In genomic region chr10:43785252-43785651, GRCh38 we compare ENCODE assay signal across 15 cellular contexts.
DNase-seq lines count a peak whose midpoint lies in the region; ATAC-seq and FAIRE-seq lines count a peak whose summit lies in the region.
"Had no signal": no experiment of that assay in that cellular context is flagged by ENCODE, and none has a peak within 500 bp of the region (broad histone marks: within the 10 kb centered on the region; RNA-seq: fewer than 3 reads in every experiment).

No MANE protein-coding gene starts in this region.

- H2BK120ac ChIP-seq in neuronal stem cell (ENCODE audit: low read depth, low read length): no peak overlapping the region

- no peak overlapping the region for H2AK5ac ChIP-seq in neuronal stem cell (ENCODE audit: low read depth, low read length)

- no CpG with 5 or more reads among the region's 2 CpGs for WGBS in neuronal stem cell (ENCODE audit: extremely low coverage in 2 of 2, insufficient read length in 2 of 2, insufficient replicate concordance in 1 of 2), 2 donors

- H3K4ac ChIP-seq in neuronal stem cell (ENCODE audit: low read length): no peak overlapping the region

- H3K36me3 ChIP-seq in neuronal stem cell (replicated peaks in 1 of 2; ENCODE audit: control insufficient read depth in 2 of 2, insufficient read depth in 2 of 2, low read length in 2 of 2): no peaks in the 10 kb centered on the region
- H3K36me3 ChIP-seq: uterus had no signal

- no peaks in the 10 kb centered on the region for H3K27me3 ChIP-seq in neuronal stem cell (ENCODE audit: control insufficient read depth in 3 of 3, insufficient read depth in 3 of 3, low read depth in 1 of 3, low read length in 3 of 3)
- H3K27me3 ChIP-seq: uterus had no signal

- H3K14ac ChIP-seq in neuronal stem cell (ENCODE audit: low read length): no peak overlapping the region

- no peak overlapping the region for H3K4me3 ChIP-seq in neuronal stem cell (ENCODE audit: low read length in 2 of 2)
- H3K4me3 ChIP-seq: uterus had no signal

- H3K79me1 ChIP-seq in neuronal stem cell (ENCODE audit: low read depth, low read length): no peaks in the 10 kb centered on the region

- H4K91ac ChIP-seq in neuronal stem cell (ENCODE audit: low read depth, low read length, poor library complexity): no peak overlapping the region

- H3K9me3 ChIP-seq in neuronal stem cell (replicated peaks in 1 of 2; ENCODE audit: control insufficient read depth in 2 of 2, insufficient read depth in 1 of 2, low read depth in 1 of 2, low read length in 2 of 2): no peaks in the 10 kb centered on the region
- H3K9me3 ChIP-seq: uterus had no signal

- H2AFZ ChIP-seq in neuronal stem cell (ENCODE audit: low read length): no peak overlapping the region

- peak; percentile 58 for FAIRE-seq in HTR-8/SVneo (lab: Jason Lieb, UNC)
- FAIRE-seq: A204.1, colon, small intestine had no signal

- H2BK5ac ChIP-seq in neuronal stem cell (ENCODE audit: low read length): no peak overlapping the region

- H3K4me1 ChIP-seq in neuronal stem cell (ENCODE audit: control insufficient read depth in 2 of 2, insufficient read depth in 1 of 2, low read depth in 1 of 2, low read length in 2 of 2): peaks cover 0 to 2% of the 10 kb centered on the region in 2 donors
- H3K4me1 ChIP-seq: uterus had no signal

- no peak overlapping the region for H4K8ac ChIP-seq in neuronal stem cell (ENCODE audit: low read depth, low read length)

- H2BK12ac ChIP-seq in neuronal stem cell (ENCODE audit: low read length): no peak overlapping the region

- no peak overlapping the region for H3K18ac ChIP-seq in neuronal stem cell (ENCODE audit: low read length)

- no peak for ATAC-seq in HG02970 (IDR thresholded peaks at IDR 0.05; ENCODE audit: low FRiP score, unreplicated experiment)
- ATAC-seq: activated T-helper 17 cell treated with anti-CD3 and anti-CD28 coated beads, Interleukin-2, amount 50 U/mL, for 72 hours had no signal

- H3K27ac ChIP-seq in neuronal stem cell (replicated peaks; ENCODE audit: low read length): no peak overlapping the region
- H3K27ac ChIP-seq: uterus had no signal

- H2BK15ac ChIP-seq in neuronal stem cell (ENCODE audit: low read length): no peak overlapping the region

- H3K23ac ChIP-seq in neuronal stem cell (ENCODE audit: low read depth, low read length, poor library complexity): no peak overlapping the region

- in situ Hi-C loops in G401 (cut with HindIII; ENCODE audit: low sequenced_read_pairs): no loop called here

- no peak overlapping the region for H3K9ac ChIP-seq in neuronal stem cell (ENCODE audit: low read depth, low read length, poor library complexity)

- DNase-seq in NCI-H748 (lab: John Stamatoyannopoulos, UW; ENCODE audit: unreplicated experiment) (peak; percentile 19), NCI-H748 treated with DMSO at 0.1 percent for 48 hours (lab: John Stamatoyannopoulos, UW) (no peak), HTR-8/SVneo (ENCODE audit: insufficient read length, low spot score) (no peak), amniotic epithelial cell (ENCODE audit: low read depth) (peak; percentile 31), lung microvascular endothelial cell (ENCODE audit: low read depth in 2 of 2) (peak; percentile 11 to 42), G401 (ENCODE audit: low spot score) (no peak), neuronal stem cell (ENCODE audit: low spot score) (no peak)
- DNase-seq: GF-D8, NCI-H187, small intestine, uterus had no signal

- H3K4me2 ChIP-seq in neuronal stem cell (ENCODE audit: insufficient read depth, low read length, poor library complexity, severe bottlenecking): no peak overlapping the region

Comparison
In these comparisons a context has a peak if more than half of its experiments do, and no peak if none do; other contexts are left out.
1. DNase-seq: peak in NCI-H748 (single experiment), amniotic epithelial cell (single experiment) and lung microvascular endothelial cell (2 of 2); none in NCI-H748 treated with DMSO at 0.1 percent for 48 hours (single experiment), HTR-8/SVneo (single experiment), G401 (single experiment) and neuronal stem cell (single experiment).